1 cellular context compared by ENCODE assay signal in genomic region chr12:47752552-47752951, GRCh38.
TF ChIP-seq lines count a peak whose summit lies in the region.

No MANE protein-coding gene starts in this region.

TF ChIP-seq in GM23338, 12 proteins besides CTCF, POLR2A, EP300 and RAD21 (continued from another document):
- TF ChIP-seq ZNF462 (CRISPR knock-in tag; IDR thresholded peaks at IDR 0.05), result no peak
- no peak for TF ChIP-seq CREB1 (CRISPR knock-in tag; IDR thresholded peaks at IDR 0.05; ENCODE audit: low read depth)
- no peak for TF ChIP-seq ZNF331 (CRISPR knock-in tag; IDR thresholded peaks at IDR 0.05; ENCODE audit: low read depth)
- no peak for TF ChIP-seq REST (IDR thresholded peaks at IDR 0.05; ENCODE audit: unreplicated experiment)
- TF ChIP-seq POLR2AphosphoS5 (IDR thresholded peaks at IDR 0.05; ENCODE audit: low read depth), result no peak
- no peak for TF ChIP-seq JUNB (IDR thresholded peaks at IDR 0.05; ENCODE audit: unreplicated experiment)
- no peak for TF ChIP-seq ZNF114 (CRISPR knock-in tag; IDR thresholded peaks at IDR 0.05)
- no peak for TF ChIP-seq STAT1 (IDR thresholded peaks at IDR 0.05; ENCODE audit: unreplicated experiment)
- no peak for TF ChIP-seq NANOG (IDR thresholded peaks at IDR 0.05; ENCODE audit: borderline replicate concordance)
